8 cellular contexts compared by ENCODE assay signal in genomic region chr15:83206971-83207621, GRCh38. TPM values are rescaled to one million over a fixed set of nuclear protein-coding genes. Genes with fewer than 3 reads are reported as not detected.
DNase-seq lines count a peak whose midpoint lies in the region; ATAC-seq and FAIRE-seq lines count a peak whose summit lies in the region.

No MANE protein-coding gene starts in this region.

- in situ Hi-C loops in GM23248 (cut with MboI) = no loop called here

- FAIRE-seq in RCC 7860 (lab: Jason Lieb, UNC) (no peak), small intestine (lab: Jason Lieb, UNC) (no peak)

- H3K9me3 ChIP-seq in GM23248 (ENCODE audit: low read depth) (no peaks in the 10 kb centered on the region), small intestine (ENCODE audit: control insufficient read depth, low read depth) (no peaks in the 10 kb centered on the region)

- H3K4me1 ChIP-seq in GM23248 (ENCODE audit: insufficient read depth) (peaks cover 29% of the 10 kb centered on the region), small intestine (ENCODE audit: control insufficient read depth in 2 of 2, insufficient read depth in 1 of 2, low read depth in 1 of 2, low read length in 1 of 2) (no peaks in the 10 kb centered on the region)

- WGBS in GM23248 (ENCODE audit: low coverage in 1 of 2, low lambda C conversion rate in 2 of 2, missing lambda C conversion rate in 2 of 2), 2 experiments = 0 to 1% methylated on average over 43 to 81 of the region's 89 CpGs
- WGBS in small intestine, 3 donors = 0 to 3% (median 1%) methylated on average over 53 to 89 of the region's 89 CpGs

- no peaks in the 10 kb centered on the region for H3K36me3 ChIP-seq in GM23248 (ENCODE audit: low read depth)
- no peaks in the 10 kb centered on the region for H3K36me3 ChIP-seq in small intestine (ENCODE audit: control insufficient read depth in 2 of 2, insufficient read depth in 2 of 2, low read length in 2 of 2)

- H3K9ac ChIP-seq in GM23248 = peak overlapping the region; percentile 85

- H3K4me3 ChIP-seq in GM23248 (peak overlapping the region; percentile 72), small intestine (ENCODE audit: low read depth in 1 of 2, low read length in 2 of 2) (peak overlapping the region; percentile 58 to 73)

- H3K79me2 ChIP-seq in GM23248 (ENCODE audit: insufficient read depth) = peaks cover 44% of the 10 kb centered on the region

- no peak for ATAC-seq in GM18861 (IDR thresholded peaks at IDR 0.05; ENCODE audit: unreplicated experiment)

- H3K27me3 ChIP-seq in GM23248 (replicated peaks; ENCODE audit: insufficient read depth) (no peaks in the 10 kb centered on the region), small intestine (ENCODE audit: control insufficient read depth in 2 of 2, insufficient read depth in 2 of 2, low read length in 2 of 2) (peaks cover 2 to 3% of the 10 kb centered on the region in 2 donors)

- H3K4me2 ChIP-seq in GM23248 (ENCODE audit: unreplicated experiment) = peak overlapping the region; percentile 83

- H2AFZ ChIP-seq in GM23248 = peak overlapping the region; percentile 83

- H3F3A ChIP-seq in GM23248 (ENCODE audit: insufficient read depth) = peaks cover 47% of the 10 kb centered on the region

- DNase-seq in GM03348 (ENCODE audit: low spot score) (peak; percentile 81), GM23248 (peak; percentile 72), RCC 7860 (ENCODE audit: low spot score) (peak; percentile 13), cerebellum (ENCODE audit: low spot score) (peak; percentile 36), inferior parietal cortex (ENCODE audit: extremely low spot score) (peak; percentile 20), small intestine (no peak), UCSD-AML1 (lab: John Stamatoyannopoulos, UW; ENCODE audit: unreplicated experiment) (no peak)

- H3K9me2 ChIP-seq in GM23248 (ENCODE audit: insufficient read depth) = no peaks in the 10 kb centered on the region

- H3K27ac ChIP-seq in GM23248 (peak overlapping the region; percentile 27), small intestine (ENCODE audit: low read depth in 1 of 2, low read length in 1 of 2) (peak overlapping the region; percentile 20 to 88)

- H4K20me1 ChIP-seq in GM23248 (ENCODE audit: insufficient read depth) = no peaks in the 10 kb centered on the region

RNA-seq across cellular contexts. Expression of gene HDGFL3, which starts 0.5 kb away (rescaled TPM):
- 8.6 and 25.0 TPM in 2 replicates for total RNA-seq in GM23248 (2014; rRNA removed; shearing (Covaris generic))
- polyA plus RNA-seq in GM23248 (2016; fragmentation: Nextera tagmentation; extraction: Ambion mirVana) (16.2 and 20.7 TPM in 2 replicates), small intestine (10 to 100 TPM in 1 of 3 donors, 1 to 10 TPM in 1, under 1 TPM in 1; 0.22 to 11.8 (median 4.3) TPM)
- 70.0 TPM for total RNA-seq in cerebellum

Comparison
In these comparisons a context has a peak if more than half of its experiments do, and no peak if none do; other contexts are left out.
1. DNase-seq: peak in GM03348 (single experiment), GM23248 (single experiment), RCC 7860 (single experiment), cerebellum (single experiment) and inferior parietal cortex (single experiment); none in small intestine (single experiment) and UCSD-AML1 (single experiment).